Comparison of ENCODE assay signal across 8 cellular contexts in the genomic region with DNA sequence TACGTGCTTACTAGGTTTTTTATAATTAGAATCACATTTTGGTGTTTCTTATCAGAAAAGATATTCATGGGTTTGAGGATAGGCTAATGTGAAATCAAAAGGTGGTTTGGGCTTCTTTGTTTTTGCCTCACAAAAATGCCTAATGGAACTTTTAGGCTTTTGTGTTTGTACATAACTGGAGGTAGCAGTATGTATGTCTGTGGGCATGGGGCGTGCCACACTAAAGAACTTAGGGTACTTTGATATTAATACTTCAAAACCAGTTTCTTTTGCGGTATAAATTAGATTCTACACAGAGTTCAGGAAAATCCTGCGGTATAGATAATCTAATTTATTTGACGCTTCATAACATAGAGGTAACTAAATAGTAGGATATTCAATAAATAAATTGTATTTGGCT. TPM values are rescaled to one million over a fixed set of nuclear protein-coding genes. Genes with fewer than 3 reads are reported as not detected.
DNase-seq lines count a peak whose midpoint lies in the region; ATAC-seq and TF ChIP-seq lines count a peak whose summit lies in the region.

No MANE protein-coding gene starts in this region.

- peaks cover 26 to 65% (median 33%) of the 10 kb centered on the region in 3 donors for H3K4me1 ChIP-seq in esophagus squamous epithelium
- peaks cover 10% of the 10 kb centered on the region for H3K4me1 ChIP-seq in rectal smooth muscle tissue (ENCODE audit: control insufficient read depth, insufficient read depth, low read length)

- in situ Hi-C loops in ACHN (cut with HindIII; ENCODE audit: low pct_ligation_motif_present, low pct_unique_long_range_greater_than_20kb, low sequenced_read_pairs), result no loop called here

- intact Hi-C loops in esophagus squamous epithelium (cut with DNase I), result no loop called here

- ATAC-seq in SK-N-SH treated with all-trans-retinoic acid at 6 μM for 48 hours (peak; percentile 13), GM19455 (IDR thresholded peaks at IDR 0.05; ENCODE audit: unreplicated experiment) (no peak), esophagus mucosa (no peak)

- WGBS in esophagus squamous epithelium, 2 donors, result 18 to 31% methylated on average over 5 of the region's 5 CpGs

- H3K27ac ChIP-seq in esophagus squamous epithelium, result peak overlapping the region; percentile 85 to 98 (median 98)
- H3K27ac ChIP-seq in rectal smooth muscle tissue (ENCODE audit: low read depth, low read length), result peak overlapping the region; percentile 95

- H3K4me3 ChIP-seq in GM08714 (ENCODE audit: low read length), result peak overlapping the region; percentile 90
- H3K4me3 ChIP-seq in esophagus squamous epithelium, result peak overlapping the region; percentile 78 to 92 (median 86)
- peak overlapping the region; percentile 84 for H3K4me3 ChIP-seq in rectal smooth muscle tissue (ENCODE audit: low read length)

- no peaks in the 10 kb centered on the region for H3K9me3 ChIP-seq in esophagus squamous epithelium

- TF ChIP-seq POLR2A in esophagus squamous epithelium (IDR thresholded peaks at IDR 0.05), result no peak

- H3K27me3 ChIP-seq in esophagus squamous epithelium (no peaks in the 10 kb centered on the region), rectal smooth muscle tissue (ENCODE audit: control insufficient read depth, insufficient read depth, low read length) (no peaks in the 10 kb centered on the region)

- H3K9ac ChIP-seq in rectal smooth muscle tissue (ENCODE audit: low read length), result peak overlapping the region; percentile 28

- no peaks in the 10 kb centered on the region for H3K36me3 ChIP-seq in esophagus squamous epithelium
- no peaks in the 10 kb centered on the region for H3K36me3 ChIP-seq in rectal smooth muscle tissue (ENCODE audit: control insufficient read depth, insufficient read depth, low read length)

- TF ChIP-seq CTCF in esophagus squamous epithelium (IDR thresholded peaks at IDR 0.05), result peak in 1 of 6 experiments; percentile 7

- DNase-seq in esophagus squamous epithelium (lab: John Stamatoyannopoulos, UW) (no peak), ACHN (no peak), NCI-H1436 treated with DMSO at 0.1 percent for 48 hours (lab: John Stamatoyannopoulos, UW) (no peak)

TF ChIP-seq in SK-N-SH treated with all-trans-retinoic acid at 6 μM for 48 hours, 23 proteins besides CTCF, POLR2A, EP300 and RAD21:
- TF ChIP-seq OSR1 (CRISPR knock-in tag; IDR thresholded peaks at IDR 0.05) (no peak), ZNF8 (CRISPR knock-in tag; IDR thresholded peaks at IDR 0.05) (no peak), TOX (CRISPR knock-in tag; IDR thresholded peaks at IDR 0.05; ENCODE audit: borderline replicate concordance) (no peak), ZC3H10 (CRISPR knock-in tag; IDR thresholded peaks at IDR 0.05) (no peak), GLIS3 (CRISPR knock-in tag; IDR thresholded peaks at IDR 0.05) (no peak), ARNTL (CRISPR knock-in tag; IDR thresholded peaks at IDR 0.05; ENCODE audit: borderline replicate concordance, low read depth) (no peak), ISL1 (CRISPR knock-in tag; IDR thresholded peaks at IDR 0.05) (no peak), RARB (CRISPR knock-in tag; IDR thresholded peaks at IDR 0.05) (no peak), ZNF70 (CRISPR knock-in tag; IDR thresholded peaks at IDR 0.05) (no peak), BACH2 (CRISPR knock-in tag; IDR thresholded peaks at IDR 0.05; ENCODE audit: borderline replicate concordance) (no peak), ZNF565 (CRISPR knock-in tag; conservative IDR thresholded peaks at IDR 0.05; ENCODE audit: low read depth) (no peak), ZFP30 (CRISPR knock-in tag; IDR thresholded peaks at IDR 0.05) (no peak), PPARA (CRISPR knock-in tag; IDR thresholded peaks at IDR 0.05; ENCODE audit: borderline replicate concordance) (no peak), CSDC2 (CRISPR knock-in tag; IDR thresholded peaks at IDR 0.05) (no peak)
- TF ChIP-seq, protein P1, sequence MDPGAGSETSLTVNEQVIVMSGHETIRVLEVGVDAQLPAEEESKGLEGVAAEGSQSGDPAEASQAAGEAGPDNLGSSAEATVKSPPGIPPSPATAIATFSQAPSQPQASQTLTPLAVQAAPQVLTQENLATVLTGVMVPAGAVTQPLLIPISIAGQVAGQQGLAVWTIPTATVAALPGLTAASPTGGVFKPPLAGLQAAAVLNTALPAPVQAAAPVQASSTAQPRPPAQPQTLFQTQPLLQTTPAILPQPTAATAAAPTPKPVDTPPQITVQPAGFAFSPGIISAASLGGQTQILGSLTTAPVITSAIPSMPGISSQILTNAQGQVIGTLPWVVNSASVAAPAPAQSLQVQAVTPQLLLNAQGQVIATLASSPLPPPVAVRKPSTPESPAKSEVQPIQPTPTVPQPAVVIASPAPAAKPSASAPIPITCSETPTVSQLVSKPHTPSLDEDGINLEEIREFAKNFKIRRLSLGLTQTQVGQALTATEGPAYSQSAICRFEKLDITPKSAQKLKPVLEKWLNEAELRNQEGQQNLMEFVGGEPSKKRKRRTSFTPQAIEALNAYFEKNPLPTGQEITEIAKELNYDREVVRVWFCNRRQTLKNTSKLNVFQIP (CRISPR knock-in tag; IDR thresholded peaks at IDR 0.05; ENCODE audit: borderline replicate concordance, low read depth), result no peak
- TF ChIP-seq, protein P2, sequence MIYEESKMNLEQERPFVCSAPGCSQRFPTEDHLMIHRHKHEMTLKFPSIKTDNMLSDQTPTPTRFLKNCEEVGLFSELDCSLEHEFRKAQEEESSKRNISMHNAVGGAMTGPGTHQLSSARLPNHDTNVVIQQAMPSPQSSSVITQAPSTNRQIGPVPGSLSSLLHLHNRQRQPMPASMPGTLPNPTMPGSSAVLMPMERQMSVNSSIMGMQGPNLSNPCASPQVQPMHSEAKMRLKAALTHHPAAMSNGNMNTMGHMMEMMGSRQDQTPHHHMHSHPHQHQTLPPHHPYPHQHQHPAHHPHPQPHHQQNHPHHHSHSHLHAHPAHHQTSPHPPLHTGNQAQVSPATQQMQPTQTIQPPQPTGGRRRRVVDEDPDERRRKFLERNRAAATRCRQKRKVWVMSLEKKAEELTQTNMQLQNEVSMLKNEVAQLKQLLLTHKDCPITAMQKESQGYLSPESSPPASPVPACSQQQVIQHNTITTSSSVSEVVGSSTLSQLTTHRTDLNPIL (CRISPR knock-in tag; IDR thresholded peaks at IDR 0.05; ENCODE audit: low read depth), result no peak
- TF ChIP-seq, protein P3, sequence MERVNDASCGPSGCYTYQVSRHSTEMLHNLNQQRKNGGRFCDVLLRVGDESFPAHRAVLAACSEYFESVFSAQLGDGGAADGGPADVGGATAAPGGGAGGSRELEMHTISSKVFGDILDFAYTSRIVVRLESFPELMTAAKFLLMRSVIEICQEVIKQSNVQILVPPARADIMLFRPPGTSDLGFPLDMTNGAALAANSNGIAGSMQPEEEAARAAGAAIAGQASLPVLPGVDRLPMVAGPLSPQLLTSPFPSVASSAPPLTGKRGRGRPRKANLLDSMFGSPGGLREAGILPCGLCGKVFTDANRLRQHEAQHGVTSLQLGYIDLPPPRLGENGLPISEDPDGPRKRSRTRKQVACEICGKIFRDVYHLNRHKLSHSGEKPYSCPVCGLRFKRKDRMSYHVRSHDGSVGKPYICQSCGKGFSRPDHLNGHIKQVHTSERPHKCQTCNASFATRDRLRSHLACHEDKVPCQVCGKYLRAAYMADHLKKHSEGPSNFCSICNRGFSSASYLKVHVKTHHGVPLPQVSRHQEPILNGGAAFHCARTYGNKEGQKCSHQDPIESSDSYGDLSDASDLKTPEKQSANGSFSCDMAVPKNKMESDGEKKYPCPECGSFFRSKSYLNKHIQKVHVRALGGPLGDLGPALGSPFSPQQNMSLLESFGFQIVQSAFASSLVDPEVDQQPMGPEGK (CRISPR knock-in tag; IDR thresholded peaks at IDR 0.05; ENCODE audit: borderline replicate concordance), result no peak

RNA-seq across cellular contexts. Expression of a gene that starts 1.9 kb away (rescaled TPM):
- total RNA-seq in esophagus squamous epithelium, result 10 to 100 TPM; 11.3 to 17.3 (median 13.8) TPM
- total RNA-seq in esophagus mucosa, result 23.4 TPM
